In the genomic region with DNA sequence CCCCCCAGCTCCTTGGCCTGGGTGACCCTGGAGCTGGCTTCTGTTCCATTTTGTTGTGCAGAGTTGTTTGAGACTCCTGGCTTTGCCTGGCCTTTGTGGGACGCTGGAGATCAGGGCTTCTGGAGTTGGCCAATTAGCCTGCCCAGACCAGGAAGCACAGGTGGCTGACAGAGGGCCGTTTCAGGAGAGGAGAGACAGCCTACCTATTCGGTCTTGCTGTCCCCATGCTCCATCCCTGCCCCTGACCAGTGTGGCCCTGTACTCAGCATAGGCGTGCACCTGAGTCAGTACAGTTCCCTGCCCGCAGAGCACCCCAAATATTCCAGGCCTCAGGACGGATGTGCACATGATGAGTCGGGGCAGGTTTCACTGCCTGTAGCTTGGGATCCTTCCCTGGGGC, we compare ENCODE assay signal across 23 cellular contexts. TPM values are rescaled to one million over a fixed set of nuclear protein-coding genes. Genes with fewer than 3 reads are reported as not detected.
DNase-seq lines count a peak whose midpoint lies in the region; ATAC-seq, FAIRE-seq and TF ChIP-seq lines count a peak whose summit lies in the region.
"Had no signal": no experiment of that assay in that cellular context is flagged by ENCODE, and none has a peak within 500 bp of the region (broad histone marks: within the 10 kb centered on the region; RNA-seq: fewer than 3 reads in every experiment).

No MANE protein-coding gene starts in this region.

- 83% methylated on average over 7 of the region's 7 CpGs; no CpG with 5 or more reads in 1 of the 2 experiments for WGBS in H1 (ENCODE audit: extremely low coverage in 1 of 2, insufficient coverage in 1 of 2, insufficient read length in 1 of 2, insufficient replicate concordance in 2 of 2, low coverage in 1 of 2, low lambda C conversion rate in 2 of 2, missing lambda C conversion rate in 1 of 2), 2 experiments
- WGBS in neuronal stem cell (ENCODE audit: extremely low coverage in 2 of 2, insufficient read length in 2 of 2, insufficient replicate concordance in 1 of 2), 2 donors = no CpG with 5 or more reads among the region's 7 CpGs

- H2BK120ac ChIP-seq in H1 (replicated peaks; ENCODE audit: low read depth, low read length) (no peak overlapping the region), neuronal stem cell (ENCODE audit: low read depth, low read length) (no peak overlapping the region)

- no peaks in the 10 kb centered on the region; a peak in 1 of 7 replicates for H3K4me1 ChIP-seq in H1 (replicated peaks in 1 of 4; ENCODE audit: control insufficient read depth in 3 of 4, insufficient read depth in 4 of 4, low read length in 3 of 4)
- peaks cover 0 to 5% of the 10 kb centered on the region in 2 donors for H3K4me1 ChIP-seq in neuronal stem cell (ENCODE audit: control insufficient read depth in 2 of 2, insufficient read depth in 1 of 2, low read depth in 1 of 2, low read length in 2 of 2)
- H3K4me1 ChIP-seq in uterus = peaks cover 0 to 3% of the 10 kb centered on the region in 2 donors
- H3K4me1 ChIP-seq: HAP-1 had no signal

- no peak overlapping the region for H3K18ac ChIP-seq in H1 (ENCODE audit: extremely low read depth, low read length)
- peak overlapping the region; percentile 59 for H3K18ac ChIP-seq in neuronal stem cell (ENCODE audit: low read length)

- H2AK5ac ChIP-seq in H1 (ENCODE audit: low read depth, low read length) (no peak overlapping the region), neuronal stem cell (ENCODE audit: low read depth, low read length) (peak overlapping the region; percentile 43)

- H3K27me3 ChIP-seq in H1 (replicated peaks in 1 of 4; ENCODE audit: control insufficient read depth in 3 of 4, extremely low read depth in 1 of 4, insufficient read depth in 3 of 4, low read length in 3 of 4) = no peaks in the 10 kb centered on the region
- no peaks in the 10 kb centered on the region for H3K27me3 ChIP-seq in neuronal stem cell (ENCODE audit: control insufficient read depth in 3 of 3, insufficient read depth in 3 of 3, low read depth in 1 of 3, low read length in 3 of 3)
- no peaks in the 10 kb centered on the region for H3K27me3 ChIP-seq in uterus

- H2BK15ac ChIP-seq in H1 (ENCODE audit: low read length) (no peak overlapping the region), neuronal stem cell (ENCODE audit: low read length) (no peak overlapping the region)

- no peak overlapping the region for H2AFZ ChIP-seq in H1 (ENCODE audit: low read length)
- H2AFZ ChIP-seq in neuronal stem cell (ENCODE audit: low read length) = no peak overlapping the region
- H2AFZ ChIP-seq: GM23248 had no signal

- no peak overlapping the region for H2BK5ac ChIP-seq in H1 (ENCODE audit: low read depth, low read length)
- no peak overlapping the region for H2BK5ac ChIP-seq in neuronal stem cell (ENCODE audit: low read length)

- intact Hi-C loops in uterus (cut with DNase I; ENCODE audit: low total_unique reads) = no loop called here

- H3K36me3 ChIP-seq in H1 (ENCODE audit: control insufficient read depth in 2 of 4, insufficient read depth in 4 of 4, low read length in 3 of 4) = no peaks in the 10 kb centered on the region
- H3K36me3 ChIP-seq in neuronal stem cell (replicated peaks in 1 of 2; ENCODE audit: control insufficient read depth in 2 of 2, insufficient read depth in 2 of 2, low read length in 2 of 2) = no peaks in the 10 kb centered on the region
- H3K36me3 ChIP-seq in uterus = no peaks in the 10 kb centered on the region
- H3K36me3 ChIP-seq: HAP-1 had no signal

- CTCF ChIA-PET in RWPE1 (lab: Yijun Ruan, JAX) (no interaction called here), H1 (lab: Charles Lee; ENCODE audit: partially characterized antibody) (interaction anchor here (0.6 to 1.7 kb wide), 5 partner anchors 12 to 238 kb away, joined by 3 to 4 read pairs (median 3); no protein-coding TSS in a partner anchor)

- H3K4me3 ChIP-seq in H1 (ENCODE audit: extremely low read depth in 1 of 4, insufficient read depth in 2 of 4, low read depth in 3 of 4, low read length in 4 of 4) = no peak overlapping the region
- no peak overlapping the region for H3K4me3 ChIP-seq in neuronal stem cell (ENCODE audit: low read length in 2 of 2)
- H3K4me3 ChIP-seq in uterus = no peak overlapping the region
- H3K4me3 ChIP-seq in foreskin fibroblast (ENCODE audit: low read depth in 1 of 2, low read length in 2 of 2) = no peak overlapping the region
- H3K4me3 ChIP-seq: GM23248, HAP-1 had no signal

- TF ChIP-seq RAD21 in H1 (IDR thresholded peaks at IDR 0.05 in 1 of 2, conservative IDR thresholded peaks at IDR 0.05 in 1 of 2; ENCODE audit: low read depth in 2 of 2, low read length in 2 of 2) = no peak

- TF ChIP-seq EP300 in H1 (IDR thresholded peaks at IDR 0.05; ENCODE audit: borderline replicate concordance in 1 of 2, low read depth in 2 of 2, low read length in 2 of 2) = no peak

- H3K14ac ChIP-seq in H1 (ENCODE audit: insufficient read length) (no peak overlapping the region), neuronal stem cell (ENCODE audit: low read length) (no peak overlapping the region)

- no peak overlapping the region for H4K5ac ChIP-seq in H1 (ENCODE audit: insufficient read length, low read depth, low read length)

- H3K23ac ChIP-seq in H1 (ENCODE audit: insufficient read length) (no peak overlapping the region), neuronal stem cell (ENCODE audit: low read depth, low read length, poor library complexity) (no peak overlapping the region)

- H4K8ac ChIP-seq in H1 (ENCODE audit: extremely low read depth, insufficient read depth, low read length) = 0 out of 2 replicates have a peak overlapping the region, but pooled peaks have one; percentile 48
- H4K8ac ChIP-seq in neuronal stem cell (ENCODE audit: low read depth, low read length) = peak overlapping the region; percentile 25

- no peak overlapping the region for H2BK20ac ChIP-seq in H1 (ENCODE audit: low read length)

- H3K9ac ChIP-seq in H1 (replicated peaks in 1 of 4; ENCODE audit: extremely low read depth in 1 of 4, low read depth in 3 of 4, low read length in 3 of 4) (no peak overlapping the region), neuronal stem cell (ENCODE audit: low read depth, low read length, poor library complexity) (no peak overlapping the region)
- H3K9ac ChIP-seq: GM23248, KMS-11 had no signal

- H4K91ac ChIP-seq in H1 (replicated peaks; ENCODE audit: insufficient read length, low read length) (no peak overlapping the region), neuronal stem cell (ENCODE audit: low read depth, low read length, poor library complexity) (no peak overlapping the region)

- H3K4ac ChIP-seq in H1 (replicated peaks; ENCODE audit: insufficient read length, low read depth, low read length) (no peak overlapping the region), neuronal stem cell (ENCODE audit: low read length) (no peak overlapping the region)

- H4K20me1 ChIP-seq in H1 (replicated peaks in 1 of 2; ENCODE audit: control insufficient read depth in 1 of 2, insufficient read depth in 2 of 2, low read length in 2 of 2) = no peaks in the 10 kb centered on the region

- no peak overlapping the region for H3K56ac ChIP-seq in H1 (replicated peaks; ENCODE audit: insufficient read length, low read depth, low read length)

- H3K27ac ChIP-seq in RWPE1 (peak overlapping the region; percentile 83), H1 (ENCODE audit: low read depth, low read length) (no peak overlapping the region), neuronal stem cell (replicated peaks; ENCODE audit: low read length) (no peak overlapping the region), uterus (peak overlapping the region; percentile 80 to 91)
- H3K27ac ChIP-seq: GM23248, KMS-11 had no signal

- FAIRE-seq in H1 (lab: Jason Lieb, UNC) = no peak
- FAIRE-seq: GM18507 had no signal

- TF ChIP-seq CTCF in RWPE1 (conservative IDR thresholded peaks at IDR 0.05; ENCODE audit: low read depth) (no peak), H1 (IDR thresholded peaks at IDR 0.05; ENCODE audit: control extremely low read depth in 1 of 3, insufficient read depth in 1 of 3, low read depth in 1 of 3, low read length in 3 of 3) (no peak), uterus (IDR thresholded peaks at IDR 0.05) (no peak), foreskin fibroblast (IDR thresholded peaks at IDR 0.05; ENCODE audit: low read depth, low read length) (no peak)

- H3K23me2 ChIP-seq in H1 (ENCODE audit: low read depth, low read length) = no peaks in the 10 kb centered on the region

- POLR2A ChIA-PET in RWPE1 (lab: Yijun Ruan, JAX; ENCODE audit: low non-redundant PET) = no interaction called here
- POLR2A ChIA-PET in H1 (lab: Charles Lee; ENCODE audit: partially characterized antibody) = interaction anchor here (1.4 kb wide), 1 partner anchor 12 kb away, joined by 4 read pairs; no protein-coding TSS in a partner anchor

- TF ChIP-seq POLR2A in H1 (IDR thresholded peaks at IDR 0.05; ENCODE audit: control extremely low read depth in 1 of 2, low read depth in 2 of 2, low read length in 2 of 2) = no peak
- no peak for TF ChIP-seq POLR2A in uterus (IDR thresholded peaks at IDR 0.05)

- H3K9me3 ChIP-seq in H1 (ENCODE audit: insufficient read depth in 2 of 2, low read depth in 1 of 2, low read length in 1 of 2) = no peaks in the 10 kb centered on the region
- no peaks in the 10 kb centered on the region for H3K9me3 ChIP-seq in neuronal stem cell (replicated peaks in 1 of 2; ENCODE audit: control insufficient read depth in 2 of 2, insufficient read depth in 1 of 2, low read depth in 1 of 2, low read length in 2 of 2)
- H3K9me3 ChIP-seq in uterus = no peaks in the 10 kb centered on the region
- H3K9me3 ChIP-seq: HAP-1 had no signal

- H3K4me2 ChIP-seq in H1 (ENCODE audit: insufficient read depth in 1 of 2, low read depth in 2 of 2, low read length in 2 of 2) (no peak overlapping the region), neuronal stem cell (ENCODE audit: insufficient read depth, low read length, poor library complexity, severe bottlenecking) (no peak overlapping the region)
- H3K4me2 ChIP-seq: KMS-11 had no signal

- no peak for DNase-seq in RWPE1 (ENCODE audit: low spot score)
- no peak for DNase-seq in H1 (ENCODE audit: low read depth in 1 of 2, low spot score in 2 of 2)
- DNase-seq in neuronal stem cell (ENCODE audit: low spot score) = no peak
- DNase-seq in uterus = no peak
- DNase-seq in NCI-H2171 (lab: John Stamatoyannopoulos, UW) = no peak
- DNase-seq in foreskin fibroblast = no peak
- DNase-seq: CD4-positive, CD25-positive, alpha-beta regulatory T cell; GM23248; HFFc6; IMR-90; MM.1S; NCI-H2029 treated with DMSO at 0.1 percent for 48 hours; NCI-H2227 treated with DMSO at 0.1 percent for 48 hours; NCI-H526 treated with DMSO at 0.1 percent for 48 hours; RPMI8226; SHP77 had no signal

- H2BK12ac ChIP-seq in H1 (ENCODE audit: low read depth, low read length) = no peak overlapping the region
- no peak overlapping the region for H2BK12ac ChIP-seq in neuronal stem cell (ENCODE audit: low read length)

- no peaks in the 10 kb centered on the region for H3K79me2 ChIP-seq in H1 (ENCODE audit: control insufficient read depth in 1 of 2, insufficient read depth in 2 of 2, low read length in 2 of 2)

- ATAC-seq in GM19397 (IDR thresholded peaks at IDR 0.05; ENCODE audit: unreplicated experiment) = no peak

- no peaks in the 10 kb centered on the region for H3K79me1 ChIP-seq in H1 (ENCODE audit: low read depth, low read length)
- no peaks in the 10 kb centered on the region for H3K79me1 ChIP-seq in neuronal stem cell (ENCODE audit: low read depth, low read length)

RNA-seq across cellular contexts. Expression of a gene that starts 44.5 kb away (rescaled TPM):
- 15.8 and 16.5 TPM in 2 replicates for total RNA-seq in H1 (2021; fragmentation: NEBNext Ultra II Directional; extraction: Animal tissue kit (Norgen Biotek cat#: 25700))
- polyA plus RNA-seq in H1 (2011; rRNA removed) = 10.9 and 20.1 TPM in 2 replicates
- polyA plus RNA-seq in H1 (2011; cell fraction: cytosol; rRNA removed) = 13.2 TPM
- 14.4 TPM for polyA plus RNA-seq in H1 (2011; cell fraction: nucleus; rRNA removed)
- polyA plus RNA-seq in H1 (2012, experiment 1 of 2) = 18.2 to 21.1 TPM (median 19.7 TPM) in 4 replicates
- 17.5 TPM for polyA plus RNA-seq in H1 (2012, experiment 2 of 2)
- 22.0 TPM for polyA plus RNA-seq in H1 (2013, experiment 1 of 2)
- polyA plus RNA-seq in H1 (2013, experiment 2 of 2) = 21.8 TPM
- 7.5 and 11.1 TPM in 2 replicates for polyA minus RNA-seq in H1 (2011; rRNA and poly(A)+ RNA removed)
- polyA minus RNA-seq in H1 (2011; cell fraction: cytosol; rRNA and poly(A)+ RNA removed) = 5.9 TPM
- polyA minus RNA-seq in H1 (2011; cell fraction: nucleus; rRNA and poly(A)+ RNA removed) = 3.9 TPM
- polyA plus RNA-seq in neuronal stem cell (2013, experiment 1 of 2) = 9.0 TPM
- 8.8 TPM for polyA plus RNA-seq in neuronal stem cell (2013, experiment 2 of 2)
- 100 to 1,000 TPM in 3 of 4 donors, 10 to 100 TPM in 1; 98.3 to 153 (median 142) TPM for total RNA-seq in uterus
- total RNA-seq: CD4-positive, CD25-positive, alpha-beta regulatory T cell had no signal
- polyA plus RNA-seq: CD4-positive, CD25-positive, alpha-beta regulatory T cell had no signal

RNA-seq across cellular contexts. Expression of a gene that starts 51.4 kb away (rescaled TPM):
- total RNA-seq in H1 (2021; fragmentation: NEBNext Ultra II Directional; extraction: Animal tissue kit (Norgen Biotek cat#: 25700)) = not detected in 2 replicates
- not detected in 2 replicates for polyA plus RNA-seq in H1 (2011; rRNA removed)
- polyA plus RNA-seq in H1 (2011; cell fraction: cytosol; rRNA removed) = not detected
- polyA plus RNA-seq in H1 (2011; cell fraction: nucleus; rRNA removed) = not detected
- not detected in 4 replicates for polyA plus RNA-seq in H1 (2012, experiment 1 of 2)
- not detected for polyA plus RNA-seq in H1 (2012, experiment 2 of 2)
- not detected for polyA plus RNA-seq in H1 (2013, experiment 1 of 2)
- not detected for polyA plus RNA-seq in H1 (2013, experiment 2 of 2)
- polyA minus RNA-seq in H1 (2011; rRNA and poly(A)+ RNA removed) = not detected in 2 replicates
- polyA minus RNA-seq in H1 (2011; cell fraction: cytosol; rRNA and poly(A)+ RNA removed) = not detected
- polyA minus RNA-seq in H1 (2011; cell fraction: nucleus; rRNA and poly(A)+ RNA removed) = not detected
- polyA plus RNA-seq in neuronal stem cell (2013, experiment 1 of 2) = not detected
- polyA plus RNA-seq in neuronal stem cell (2013, experiment 2 of 2) = not detected
- not detected for total RNA-seq in uterus
- total RNA-seq: A172; CD4-positive, CD25-positive, alpha-beta regulatory T cell; GM23248; HFFc6; IMR-90; NCI-H460 had no signal
- polyA plus RNA-seq: BJ; CD4-positive, CD25-positive, alpha-beta regulatory T cell; GM23248; IMR-90 had no signal

RNA-seq across cellular contexts. Expression of a gene that starts 54.7 kb away (rescaled TPM):
- not detected in 2 replicates for total RNA-seq in H1 (2021; fragmentation: NEBNext Ultra II Directional; extraction: Animal tissue kit (Norgen Biotek cat#: 25700))
- 0.02 and 0.03 TPM in 2 replicates for polyA plus RNA-seq in H1 (2011; rRNA removed)
- polyA plus RNA-seq in H1 (2011; cell fraction: cytosol; rRNA removed) = not detected
- polyA plus RNA-seq in H1 (2011; cell fraction: nucleus; rRNA removed) = 0.04 TPM
- polyA plus RNA-seq in H1 (2012, experiment 1 of 2) = not detected in 4 replicates
- not detected for polyA plus RNA-seq in H1 (2012, experiment 2 of 2)
- polyA plus RNA-seq in H1 (2013, experiment 1 of 2) = 0.02 TPM
- polyA plus RNA-seq in H1 (2013, experiment 2 of 2) = under 0.01 TPM
- polyA minus RNA-seq in H1 (2011; rRNA and poly(A)+ RNA removed) = 0.03 TPM in 1 of 2 replicates, not detected in the other
- not detected for polyA minus RNA-seq in H1 (2011; cell fraction: cytosol; rRNA and poly(A)+ RNA removed)
- not detected for polyA minus RNA-seq in H1 (2011; cell fraction: nucleus; rRNA and poly(A)+ RNA removed)
- not detected for polyA plus RNA-seq in neuronal stem cell (2013, experiment 1 of 2)
- not detected for polyA plus RNA-seq in neuronal stem cell (2013, experiment 2 of 2)
- total RNA-seq in uterus = under 1 TPM in 3 of 4 donors, not detected in 1; under 0.01 to 0.21 (median 0.15) TPM
- total RNA-seq: A172; CD4-positive, CD25-positive, alpha-beta regulatory T cell; GM23248 had no signal
- polyA plus RNA-seq: CD4-positive, CD25-positive, alpha-beta regulatory T cell; GM23248; IMR-90 had no signal

Comparison
In these comparisons a context has a peak if more than half of its experiments do, and no peak if none do; other contexts are left out.
1. H3K27ac ChIP-seq: peak in RWPE1 (single experiment) and uterus (2 of 2); none in H1 (single experiment) and neuronal stem cell (single experiment).